1 cellular context compared by ENCODE assay signal in genomic region chr11:102451693-102452460, GRCh38.
A peak's percentile ranks its signal among the peaks of the same experiment; 100 is the strongest.
TF ChIP-seq lines count a peak whose summit lies in the region.

No MANE protein-coding gene starts in this region.

TF ChIP-seq in HepG2, 621 proteins besides CTCF, POLR2A, EP300 and RAD21 (continued from another document and continues in another):
- TF ChIP-seq, protein P1, sequence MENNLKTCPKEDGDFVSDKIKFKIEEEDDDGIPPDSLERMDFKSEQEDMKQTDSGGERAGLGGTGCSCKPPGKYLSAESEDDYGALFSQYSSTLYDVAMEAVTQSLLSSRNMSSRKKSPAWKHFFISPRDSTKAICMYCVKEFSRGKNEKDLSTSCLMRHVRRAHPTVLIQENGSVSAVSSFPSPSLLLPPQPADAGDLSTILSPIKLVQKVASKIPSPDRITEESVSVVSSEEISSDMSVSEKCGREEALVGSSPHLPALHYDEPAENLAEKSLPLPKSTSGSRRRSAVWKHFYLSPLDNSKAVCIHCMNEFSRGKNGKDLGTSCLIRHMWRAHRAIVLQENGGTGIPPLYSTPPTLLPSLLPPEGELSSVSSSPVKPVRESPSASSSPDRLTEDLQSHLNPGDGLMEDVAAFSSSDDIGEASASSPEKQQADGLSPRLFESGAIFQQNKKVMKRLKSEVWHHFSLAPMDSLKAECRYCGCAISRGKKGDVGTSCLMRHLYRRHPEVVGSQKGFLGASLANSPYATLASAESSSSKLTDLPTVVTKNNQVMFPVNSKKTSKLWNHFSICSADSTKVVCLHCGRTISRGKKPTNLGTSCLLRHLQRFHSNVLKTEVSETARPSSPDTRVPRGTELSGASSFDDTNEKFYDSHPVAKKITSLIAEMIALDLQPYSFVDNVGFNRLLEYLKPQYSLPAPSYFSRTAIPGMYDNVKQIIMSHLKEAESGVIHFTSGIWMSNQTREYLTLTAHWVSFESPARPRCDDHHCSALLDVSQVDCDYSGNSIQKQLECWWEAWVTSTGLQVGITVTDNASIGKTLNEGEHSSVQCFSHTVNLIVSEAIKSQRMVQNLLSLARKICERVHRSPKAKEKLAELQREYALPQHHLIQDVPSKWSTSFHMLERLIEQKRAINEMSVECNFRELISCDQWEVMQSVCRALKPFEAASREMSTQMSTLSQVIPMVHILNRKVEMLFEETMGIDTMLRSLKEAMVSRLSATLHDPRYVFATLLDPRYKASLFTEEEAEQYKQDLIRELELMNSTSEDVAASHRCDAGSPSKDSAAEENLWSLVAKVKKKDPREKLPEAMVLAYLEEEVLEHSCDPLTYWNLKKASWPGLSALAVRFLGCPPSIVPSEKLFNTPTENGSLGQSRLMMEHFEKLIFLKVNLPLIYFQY (CRISPR knock-in tag; IDR thresholded peaks at IDR 0.05; ENCODE audit: borderline replicate concordance): peak; percentile 45; the same call in 1 of the 2 replicates
- TF ChIP-seq SAP130 (CRISPR knock-in tag; IDR thresholded peaks at IDR 0.05; ENCODE audit: low read depth): peak; percentile 94
- TF ChIP-seq WIZ (CRISPR knock-in tag; IDR thresholded peaks at IDR 0.05): peak; percentile 7; the same call in 1 of the 2 replicates
- TF ChIP-seq POLR2G (IDR thresholded peaks at IDR 0.05; ENCODE audit: low read depth, low read length): peak; percentile 79
- TF ChIP-seq SOX5 (CRISPR knock-in tag; IDR thresholded peaks at IDR 0.05; ENCODE audit: borderline replicate concordance): peak; percentile 91; the same call in 1 of the 2 replicates
- no peak for TF ChIP-seq ZUFSP (CRISPR knock-in tag; IDR thresholded peaks at IDR 0.05; ENCODE audit: borderline replicate concordance)
- peak; percentile 71; the same call in 1 of the 2 replicates for TF ChIP-seq SSRP1 (CRISPR knock-in tag; IDR thresholded peaks at IDR 0.05)
- peak; percentile 54; the same call in 1 of the 2 replicates for TF ChIP-seq ZMYM3 (CRISPR knock-in tag; IDR thresholded peaks at IDR 0.05)
- no peak; the same call in none of the 2 replicates for TF ChIP-seq POLR2AphosphoS5 (IDR thresholded peaks at IDR 0.05; ENCODE audit: low read depth, low read length)
- no peak for TF ChIP-seq ZNF282 (IDR thresholded peaks at IDR 0.05; ENCODE audit: partially characterized antibody)
- TF ChIP-seq HNF4G (IDR thresholded peaks at IDR 0.05; ENCODE audit: borderline replicate concordance, low read depth, low read length): 0 out of 2 replicates have a peak, but pooled peaks have one; percentile 5
- TF ChIP-seq HNF4G (CRISPR knock-in tag; IDR thresholded peaks at IDR 0.05; ENCODE audit: borderline replicate concordance, low read depth): peak; percentile 40; the same call in 1 of the 2 replicates
- TF ChIP-seq, protein P2, sequence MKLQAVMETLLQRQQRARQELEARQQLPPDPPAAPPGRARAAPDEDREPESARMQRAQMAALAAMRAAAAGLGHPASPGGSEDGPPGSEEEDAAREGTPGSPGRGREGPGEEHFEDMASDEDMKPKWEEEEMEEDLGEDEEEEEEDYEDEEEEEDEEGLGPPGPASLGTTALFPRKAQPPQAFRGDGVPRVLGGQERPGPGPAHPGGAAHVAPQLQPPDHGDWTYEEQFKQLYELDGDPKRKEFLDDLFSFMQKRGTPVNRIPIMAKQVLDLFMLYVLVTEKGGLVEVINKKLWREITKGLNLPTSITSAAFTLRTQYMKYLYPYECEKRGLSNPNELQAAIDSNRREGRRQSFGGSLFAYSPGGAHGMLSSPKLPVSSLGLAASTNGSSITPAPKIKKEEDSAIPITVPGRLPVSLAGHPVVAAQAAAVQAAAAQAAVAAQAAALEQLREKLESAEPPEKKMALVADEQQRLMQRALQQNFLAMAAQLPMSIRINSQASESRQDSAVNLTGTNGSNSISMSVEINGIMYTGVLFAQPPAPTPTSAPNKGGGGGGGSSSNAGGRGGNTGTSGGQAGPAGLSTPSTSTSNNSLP (IDR thresholded peaks at IDR 0.05; ENCODE audit: low read depth, low read length): 0 out of 2 replicates have a peak, but pooled peaks have one; percentile 24
- peak; percentile 43 for TF ChIP-seq MNT (IDR thresholded peaks at IDR 0.05)
- TF ChIP-seq MEF2D (CRISPR knock-in tag; IDR thresholded peaks at IDR 0.05): peak; percentile 82
- TF ChIP-seq ZNF556 (CRISPR knock-in tag; IDR thresholded peaks at IDR 0.05; ENCODE audit: borderline replicate concordance): 0 out of 2 replicates have a peak, but pooled peaks have one; percentile 20
- peak; percentile 56 for TF ChIP-seq DMAP1 (CRISPR knock-in tag; IDR thresholded peaks at IDR 0.05)
- peak; percentile 5; the same call in 1 of the 2 replicates for TF ChIP-seq SRY (CRISPR knock-in tag; IDR thresholded peaks at IDR 0.05)
- TF ChIP-seq, protein P3, sequence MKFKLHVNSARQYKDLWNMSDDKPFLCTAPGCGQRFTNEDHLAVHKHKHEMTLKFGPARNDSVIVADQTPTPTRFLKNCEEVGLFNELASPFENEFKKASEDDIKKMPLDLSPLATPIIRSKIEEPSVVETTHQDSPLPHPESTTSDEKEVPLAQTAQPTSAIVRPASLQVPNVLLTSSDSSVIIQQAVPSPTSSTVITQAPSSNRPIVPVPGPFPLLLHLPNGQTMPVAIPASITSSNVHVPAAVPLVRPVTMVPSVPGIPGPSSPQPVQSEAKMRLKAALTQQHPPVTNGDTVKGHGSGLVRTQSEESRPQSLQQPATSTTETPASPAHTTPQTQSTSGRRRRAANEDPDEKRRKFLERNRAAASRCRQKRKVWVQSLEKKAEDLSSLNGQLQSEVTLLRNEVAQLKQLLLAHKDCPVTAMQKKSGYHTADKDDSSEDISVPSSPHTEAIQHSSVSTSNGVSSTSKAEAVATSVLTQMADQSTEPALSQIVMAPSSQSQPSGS (CRISPR knock-in tag; IDR thresholded peaks at IDR 0.05): peak; percentile 73; the same call in 1 of the 2 replicates
- TF ChIP-seq ZFAT (CRISPR knock-in tag; conservative IDR thresholded peaks at IDR 0.05): 0 out of 2 replicates have a peak, but pooled peaks have one; percentile 39
- TF ChIP-seq PRDM10 (CRISPR knock-in tag; IDR thresholded peaks at IDR 0.05; ENCODE audit: low read depth): peak; percentile 72
- TF ChIP-seq ZNF572 (CRISPR knock-in tag; IDR thresholded peaks at IDR 0.05): no peak
- TF ChIP-seq GTF2F1 (IDR thresholded peaks at IDR 0.05; ENCODE audit: low read length): no peak
- TF ChIP-seq CHCHD3 (CRISPR knock-in tag; IDR thresholded peaks at IDR 0.05): no peak
- no peak for TF ChIP-seq ZFP82 (CRISPR knock-in tag; IDR thresholded peaks at IDR 0.05; ENCODE audit: borderline replicate concordance)
- no peak for TF ChIP-seq HNRNPK (IDR thresholded peaks at IDR 0.05; ENCODE audit: low read depth, low read length, poor library complexity, severe bottlenecking)
- no peak for TF ChIP-seq SUZ12 (IDR thresholded peaks at IDR 0.05; ENCODE audit: low read depth, low read length)
- TF ChIP-seq, protein P4, sequence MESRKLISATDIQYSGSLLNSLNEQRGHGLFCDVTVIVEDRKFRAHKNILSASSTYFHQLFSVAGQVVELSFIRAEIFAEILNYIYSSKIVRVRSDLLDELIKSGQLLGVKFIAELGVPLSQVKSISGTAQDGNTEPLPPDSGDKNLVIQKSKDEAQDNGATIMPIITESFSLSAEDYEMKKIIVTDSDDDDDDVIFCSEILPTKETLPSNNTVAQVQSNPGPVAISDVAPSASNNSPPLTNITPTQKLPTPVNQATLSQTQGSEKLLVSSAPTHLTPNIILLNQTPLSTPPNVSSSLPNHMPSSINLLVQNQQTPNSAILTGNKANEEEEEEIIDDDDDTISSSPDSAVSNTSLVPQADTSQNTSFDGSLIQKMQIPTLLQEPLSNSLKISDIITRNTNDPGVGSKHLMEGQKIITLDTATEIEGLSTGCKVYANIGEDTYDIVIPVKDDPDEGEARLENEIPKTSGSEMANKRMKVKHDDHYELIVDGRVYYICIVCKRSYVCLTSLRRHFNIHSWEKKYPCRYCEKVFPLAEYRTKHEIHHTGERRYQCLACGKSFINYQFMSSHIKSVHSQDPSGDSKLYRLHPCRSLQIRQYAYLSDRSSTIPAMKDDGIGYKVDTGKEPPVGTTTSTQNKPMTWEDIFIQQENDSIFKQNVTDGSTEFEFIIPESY (CRISPR knock-in tag; IDR thresholded peaks at IDR 0.05): peak; percentile 38; the same call in 1 of the 2 replicates
- TF ChIP-seq DPF2 (CRISPR knock-in tag; IDR thresholded peaks at IDR 0.05; ENCODE audit: borderline replicate concordance, low read depth): peak; percentile 70; the same call in 1 of the 2 replicates
- TF ChIP-seq MAZ (IDR thresholded peaks at IDR 0.05; ENCODE audit: borderline replicate concordance, low read depth, low read length): peak; percentile 48; the same call in 1 of the 2 replicates
- 0 out of 2 replicates have a peak, but pooled peaks have one; percentile 28 for TF ChIP-seq MAZ (CRISPR knock-in tag; IDR thresholded peaks at IDR 0.05; ENCODE audit: low read depth)
- TF ChIP-seq ELF1 (CRISPR knock-in tag; IDR thresholded peaks at IDR 0.05): peak; percentile 88; the same call in 1 of the 2 replicates
- TF ChIP-seq, protein P5, sequence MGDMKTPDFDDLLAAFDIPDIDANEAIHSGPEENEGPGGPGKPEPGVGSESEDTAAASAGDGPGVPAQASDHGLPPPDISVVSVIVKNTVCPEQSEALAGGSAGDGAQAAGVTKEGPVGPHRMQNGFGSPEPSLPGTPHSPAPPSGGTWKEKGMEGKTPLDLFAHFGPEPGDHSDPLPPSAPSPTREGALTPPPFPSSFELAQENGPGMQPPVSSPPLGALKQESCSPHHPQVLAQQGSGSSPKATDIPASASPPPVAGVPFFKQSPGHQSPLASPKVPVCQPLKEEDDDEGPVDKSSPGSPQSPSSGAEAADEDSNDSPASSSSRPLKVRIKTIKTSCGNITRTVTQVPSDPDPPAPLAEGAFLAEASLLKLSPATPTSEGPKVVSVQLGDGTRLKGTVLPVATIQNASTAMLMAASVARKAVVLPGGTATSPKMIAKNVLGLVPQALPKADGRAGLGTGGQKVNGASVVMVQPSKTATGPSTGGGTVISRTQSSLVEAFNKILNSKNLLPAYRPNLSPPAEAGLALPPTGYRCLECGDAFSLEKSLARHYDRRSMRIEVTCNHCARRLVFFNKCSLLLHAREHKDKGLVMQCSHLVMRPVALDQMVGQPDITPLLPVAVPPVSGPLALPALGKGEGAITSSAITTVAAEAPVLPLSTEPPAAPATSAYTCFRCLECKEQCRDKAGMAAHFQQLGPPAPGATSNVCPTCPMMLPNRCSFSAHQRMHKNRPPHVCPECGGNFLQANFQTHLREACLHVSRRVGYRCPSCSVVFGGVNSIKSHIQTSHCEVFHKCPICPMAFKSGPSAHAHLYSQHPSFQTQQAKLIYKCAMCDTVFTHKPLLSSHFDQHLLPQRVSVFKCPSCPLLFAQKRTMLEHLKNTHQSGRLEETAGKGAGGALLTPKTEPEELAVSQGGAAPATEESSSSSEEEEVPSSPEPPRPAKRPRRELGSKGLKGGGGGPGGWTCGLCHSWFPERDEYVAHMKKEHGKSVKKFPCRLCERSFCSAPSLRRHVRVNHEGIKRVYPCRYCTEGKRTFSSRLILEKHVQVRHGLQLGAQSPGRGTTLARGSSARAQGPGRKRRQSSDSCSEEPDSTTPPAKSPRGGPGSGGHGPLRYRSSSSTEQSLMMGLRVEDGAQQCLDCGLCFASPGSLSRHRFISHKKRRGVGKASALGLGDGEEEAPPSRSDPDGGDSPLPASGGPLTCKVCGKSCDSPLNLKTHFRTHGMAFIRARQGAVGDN (CRISPR knock-in tag; IDR thresholded peaks at IDR 0.05): peak; percentile 72
- TF ChIP-seq ZMYM4 (CRISPR knock-in tag; IDR thresholded peaks at IDR 0.05): peak; percentile 67; the same call in 1 of the 2 replicates
- peak; percentile 93 for TF ChIP-seq ZNF441 (CRISPR knock-in tag; IDR thresholded peaks at IDR 0.05; ENCODE audit: borderline replicate concordance)
- peak; percentile 73 for TF ChIP-seq KDM2A (CRISPR knock-in tag; IDR thresholded peaks at IDR 0.05; ENCODE audit: borderline replicate concordance, low read depth)
- 0 out of 2 replicates have a peak, but pooled peaks have one; percentile 61 for TF ChIP-seq ZNF564 (CRISPR knock-in tag; IDR thresholded peaks at IDR 0.05)
- 0 out of 2 replicates have a peak, but pooled peaks have one; percentile 12 for TF ChIP-seq PAWR (CRISPR knock-in tag; IDR thresholded peaks at IDR 0.05; ENCODE audit: borderline replicate concordance)
